ENCODE assay signal across 1 cellular context in genomic region chrX:118420462-118420861, GRCh38.
TF ChIP-seq lines count a peak whose summit lies in the region.

No MANE protein-coding gene starts in this region.

TF ChIP-seq in GM12878, 131 proteins besides CTCF, POLR2A, EP300 and RAD21 (continued from another document):
- TF ChIP-seq MYC (IDR thresholded peaks at IDR 0.05; ENCODE audit: insufficient read depth, insufficient read length, insufficient replicate concordance, low read length, severe bottlenecking) = no peak
- TF ChIP-seq JUNB (IDR thresholded peaks at IDR 0.05) = no peak
- TF ChIP-seq YY1 (IDR thresholded peaks at IDR 0.05; ENCODE audit: low read depth, low read length) = no peak
- TF ChIP-seq JUND (IDR thresholded peaks at IDR 0.05; ENCODE audit: low read depth, low read length) = no peak
- no peak for TF ChIP-seq CBX3 (IDR thresholded peaks at IDR 0.05; ENCODE audit: borderline replicate concordance, low read depth)
- no peak for TF ChIP-seq EZH2 (IDR thresholded peaks at IDR 0.05; ENCODE audit: borderline replicate concordance, control insufficient read depth, low read depth, low read length)
- TF ChIP-seq E4F1 (IDR thresholded peaks at IDR 0.05; ENCODE audit: borderline replicate concordance, partially characterized antibody) = no peak
- no peak for TF ChIP-seq MAX (IDR thresholded peaks at IDR 0.05; ENCODE audit: low read depth, low read length)
